Comparison of ENCODE assay signal across 10 cellular contexts in the genomic region with DNA sequence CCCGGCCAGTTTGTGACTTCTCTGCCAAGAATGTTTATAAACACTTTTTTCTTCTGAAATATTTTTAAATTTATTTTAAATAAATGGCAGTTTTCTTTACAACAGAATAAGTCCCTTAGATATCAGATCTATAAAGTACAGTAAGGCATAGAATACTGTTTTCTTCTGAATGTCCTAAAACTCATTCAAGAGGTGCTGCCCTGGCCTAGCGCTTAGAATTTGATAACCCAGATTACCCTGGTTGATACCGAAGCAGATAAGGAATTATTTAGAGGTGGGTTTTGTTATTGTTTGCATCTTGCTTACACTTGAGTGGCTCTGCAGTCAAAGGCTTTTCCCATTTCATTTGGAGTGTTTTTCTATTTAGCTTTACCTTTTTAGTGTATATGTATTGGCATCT.
DNase-seq lines count a peak whose midpoint lies in the region; ATAC-seq and TF ChIP-seq lines count a peak whose summit lies in the region.
"Had no signal": no experiment of that assay in that cellular context is flagged by ENCODE, and none has a peak within 500 bp of the region (broad histone marks: within the 10 kb centered on the region; RNA-seq: fewer than 3 reads in every experiment).

No MANE protein-coding gene starts in this region.

- H3K4me3 ChIP-seq in BLaER1 (peak overlapping the region; percentile 95), LNCaP clone FGC (ENCODE audit: low read depth, low read length) (peak overlapping the region; percentile 98), choroid plexus epithelial cell (ENCODE audit: low read depth, low read length) (peak overlapping the region; percentile 86)

- H3K27me3 Mint-ChIP-seq in nephron (ENCODE audit: low read depth) = no peaks in the 10 kb centered on the region

- H3K4me1 Mint-ChIP-seq in nephron = peaks cover 21% of the 10 kb centered on the region

- H3K36me3 Mint-ChIP-seq in nephron (ENCODE audit: low read depth) = peaks cover under 1% of the 10 kb centered on the region

- no peaks in the 10 kb centered on the region for H3K27me3 ChIP-seq in BLaER1

- H3K27ac ChIP-seq in BLaER1 = no peak overlapping the region

- H3K4me1 ChIP-seq in BLaER1 = peaks cover 25% of the 10 kb centered on the region

- no peaks in the 10 kb centered on the region for H3K9me3 ChIP-seq in BLaER1

- ATAC-seq in GM21723 (IDR thresholded peaks at IDR 0.05; ENCODE audit: unreplicated experiment) = no peak

- DNase-seq in LNCaP clone FGC (ENCODE audit: low read depth) = no peak
- DNase-seq in choroid plexus epithelial cell (ENCODE audit: low read depth) = no peak
- no peak for DNase-seq in superior temporal gyrus (ENCODE audit: extremely low spot score)
- no peak for DNase-seq in NCI-H2029 treated with DMSO at 0.1 percent for 48 hours (lab: John Stamatoyannopoulos, UW)
- no peak for DNase-seq in NCI-H510A treated with DMSO at 0.1 percent for 48 hours (lab: John Stamatoyannopoulos, UW)
- DNase-seq: effector memory CD4-positive, alpha-beta T cell; stimulated activated CD4-positive, alpha-beta T cell treated with anti-CD3 and anti-CD28 coated beads, Interleukin-4, amount 100 ng/mL, for 4 hours had no signal

- H3K27ac Mint-ChIP-seq in nephron = no peak overlapping the region

- peak overlapping the region; percentile 91 to 94 (median 93) for H3K4me3 Mint-ChIP-seq in nephron

- H3K9me3 Mint-ChIP-seq in nephron = no peaks in the 10 kb centered on the region

- H4K20me1 ChIP-seq in BLaER1 = 0 out of 2 replicates have a peak, but pooled peaks cover 10% of the 10 kb centered on the region

- peak overlapping the region; percentile 89 for H3K4me2 ChIP-seq in BLaER1

- TF ChIP-seq CTCF in LNCaP clone FGC (IDR thresholded peaks at IDR 0.05; ENCODE audit: control insufficient read depth, extremely low read depth, insufficient read depth) = no peak
- no peak for TF ChIP-seq CTCF in choroid plexus epithelial cell (conservative IDR thresholded peaks at IDR 0.05; ENCODE audit: low read depth, low read length)
- no peak for TF ChIP-seq CTCF in nephron (IDR thresholded peaks at IDR 0.05; ENCODE audit: unreplicated experiment in 3 of 3)

- no peak overlapping the region for H3K9ac ChIP-seq in BLaER1

- peaks cover 43% of the 10 kb centered on the region for H3K36me3 ChIP-seq in BLaER1
